24 cellular contexts compared by ENCODE assay signal in genomic region chr5:145960848-145961600, GRCh38. TPM values are rescaled to one million over a fixed set of nuclear protein-coding genes. Genes with fewer than 3 reads are reported as not detected.
DNase-seq lines count a peak whose midpoint lies in the region; ATAC-seq, FAIRE-seq and TF ChIP-seq lines count a peak whose summit lies in the region.
"Had no signal": no experiment of that assay in that cellular context is flagged by ENCODE, and none has a peak within 500 bp of the region (broad histone marks: within the 10 kb centered on the region; RNA-seq: fewer than 3 reads in every experiment).

No MANE protein-coding gene starts in this region.

- TF ChIP-seq CTCF in epithelial cell of esophagus (IDR thresholded peaks at IDR 0.05; ENCODE audit: insufficient read depth, low read depth, low read length, missing control alignments) = no peak
- no peak for TF ChIP-seq CTCF in pancreas (IDR thresholded peaks at IDR 0.05)

- peak overlapping the region in 2 of 4 donors; percentile 62 to 75 for H3K27ac ChIP-seq in pancreas
- H3K27ac ChIP-seq: gastrocnemius medialis, right atrium auricular region, tibial nerve had no signal

- ATAC-seq in pancreas (peak; percentile 75 to 90 (median 82)), GM18498 (IDR thresholded peaks at IDR 0.05; ENCODE audit: unreplicated experiment) (no peak)
- ATAC-seq: activated CD4-positive, alpha-beta T cell treated with anti-CD3 and anti-CD28 coated beads for 36 hours; activated T-cell treated with anti-CD3 and anti-CD28 coated beads, Interleukin-2, amount 50 U/mL, for 4 hours; gastrocnemius medialis; stimulated activated naive CD8-positive, alpha-beta T cell treated with anti-CD3 and anti-CD28 coated beads, Interleukin-15, amount 100 ng/mL, for 72 hours had no signal

- DNase-seq in EL (peak; percentile 72), RPMI7951 (ENCODE audit: low read depth) (peak; percentile 42), epithelial cell of esophagus (ENCODE audit: low read depth) (peak; percentile 16), pancreas (no peak), H4 (ENCODE audit: low spot score) (no peak), ureter (ENCODE audit: low spot score) (no peak)
- DNase-seq: activated CD4-positive, alpha-beta T cell treated with anti-CD3 and anti-CD28 coated beads for 36 hours; activated CD8-positive, alpha-beta memory T cell treated with anti-CD3 and anti-CD28 coated beads for 24 hours; activated naive CD4-positive, alpha-beta T cell treated with Interleukin-2 at 50 U/mL for 16 hours; activated T-cell treated with anti-CD3 and anti-CD28 coated beads, Interleukin-2, amount 50 U/mL, for 4 hours; aorta; cerebellar nuclear complex; gastrocnemius medialis; islet precursor cell; KBM-7; MV-4-11; naive B cell; NCI-H187 treated with DMSO at 0.1 percent for 48 hours; SHP77; stimulated activated CD4-positive, alpha-beta T cell treated with anti-CD3 and anti-CD28 coated beads, Interleukin-12 subunit alpha, Interleukin-12 subunit beta, amount 100 ng/mL, for 4 hours; stimulated activated naive CD8-positive, alpha-beta T cell treated with anti-CD3 and anti-CD28 coated beads, Interleukin-15, amount 100 ng/mL, for 72 hours had no signal

- H3K4me3 ChIP-seq in epithelial cell of esophagus (ENCODE audit: low read length) (no peak overlapping the region), pancreas (no peak overlapping the region)
- H3K4me3 ChIP-seq: gastrocnemius medialis, right atrium auricular region, tibial nerve had no signal

- intact Hi-C loops in pancreas (cut with DNase I) = no loop called here

- WGBS in pancreas, 2 donors = 45 to 46% methylated on average over 4 of the region's 4 CpGs

- H3K4me1 ChIP-seq in pancreas = peaks cover 10 to 19% (median 13%) of the 10 kb centered on the region in 3 donors
- H3K4me1 ChIP-seq: right atrium auricular region, tibial nerve had no signal

- no peaks in the 10 kb centered on the region for H3K9me3 ChIP-seq in pancreas
- H3K9me3 ChIP-seq: gastrocnemius medialis, right atrium auricular region, tibial nerve had no signal

- no peaks in the 10 kb centered on the region for H3K36me3 ChIP-seq in pancreas
- H3K36me3 ChIP-seq: gastrocnemius medialis, right atrium auricular region, tibial nerve had no signal

- H3K27me3 ChIP-seq in pancreas = no peaks in the 10 kb centered on the region
- H3K27me3 ChIP-seq: gastrocnemius medialis, right atrium auricular region, tibial nerve had no signal

- FAIRE-seq in pancreas (lab: Jason Lieb, UNC) = no peak

RNA-seq across cellular contexts. Expression of gene SH3RF2, which starts 24.6 kb away (rescaled TPM):
- 6.8 and 7.9 TPM in 2 replicates for total RNA-seq in RPMI7951 (2014; rRNA removed; shearing (Covaris generic))
- total RNA-seq in pancreas (10 to 100 TPM in 5 of 6 donors, 1 to 10 TPM in 1; 6.3 to 18.0 (median 12.8) TPM), ureter (9.5 TPM)
- polyA plus RNA-seq in pancreas = 10 to 100 TPM; 10.3 to 22.4 TPM
- total RNA-seq in H4 (2014; rRNA removed; shearing (Covaris generic)) = 1.6 and 3.0 TPM in 2 replicates

Comparison
In these comparisons a context has a peak if more than half of its experiments do, and no peak if none do; other contexts are left out.
1. DNase-seq: peak in EL (single experiment), RPMI7951 (single experiment) and epithelial cell of esophagus (single experiment); none in pancreas (0 of 6), H4 (single experiment) and ureter (single experiment).